ENCODE assay signal across 25 cellular contexts in genomic region chr12:32343496-32343895, GRCh38.
"Had no signal": no experiment of that assay in that cellular context is flagged by ENCODE, and none has a peak within 500 bp of the region (broad histone marks: within the 10 kb centered on the region; RNA-seq: fewer than 3 reads in every experiment).

No MANE protein-coding gene starts in this region.

- H3K36me3 ChIP-seq: transverse colon had no signal

- H3K27ac ChIP-seq: esophagus muscularis mucosa, foreskin keratinocyte, heart right ventricle, spleen, testis, transverse colon had no signal

- H3K4me3 ChIP-seq: esophagus muscularis mucosa, heart right ventricle, lung, spleen, testis, transverse colon had no signal

- H3K36me3 Mint-ChIP-seq: activated naive CD8-positive, alpha-beta T cell treated with anti-CD3 and anti-CD28 coated beads, Interleukin-2, amount 10 ng/mL, durations not matched to agents 7 days and 5 days; natural killer cell had no signal

- H3K4me1 Mint-ChIP-seq: activated naive CD8-positive, alpha-beta T cell treated with anti-CD3 and anti-CD28 coated beads, Interleukin-2, amount 10 ng/mL, durations not matched to agents 7 days and 5 days; natural killer cell had no signal

- H3K4me3 Mint-ChIP-seq: activated CD8-positive, alpha-beta T cell treated with anti-CD3 and anti-CD28 coated beads for 36 hours; activated naive CD4-positive, alpha-beta T cell treated with anti-CD3 and anti-CD28 coated beads for 36 hours; activated naive CD8-positive, alpha-beta T cell treated with anti-CD3 and anti-CD28 coated beads, Interleukin-2, amount 10 ng/mL, durations not matched to agents 7 days and 5 days; dendritic cell treated with granulocyte-macrophage colony-stimulating factor and Interleukin-4, amounts not matched to agents 40 ng/mL and 50 ng/mL, for 4 days; endodermal cell; natural killer cell; T-helper 1 cell treated with Interleukin-12 subunit alpha and Interleukin-12 subunit beta and Interleukin-4 antibody, amounts not matched to agents 30 μg/mL and 1 μg/mL, for 36 hours had no signal

- H3K27me3 Mint-ChIP-seq: activated CD8-positive, alpha-beta T cell treated with anti-CD3 and anti-CD28 coated beads for 36 hours; activated naive CD8-positive, alpha-beta T cell treated with anti-CD3 and anti-CD28 coated beads, Interleukin-2, amount 10 ng/mL, durations not matched to agents 7 days and 5 days; dendritic cell treated with granulocyte-macrophage colony-stimulating factor and Interleukin-4, amounts not matched to agents 40 ng/mL and 50 ng/mL, for 4 days had no signal

- ATAC-seq: activated CD8-positive, alpha-beta T cell treated with anti-CD3 and anti-CD28 coated beads for 36 hours; foreskin keratinocyte; heart right ventricle; left lobe of liver; natural killer cell; right cardiac atrium had no signal

- H3K27me3 ChIP-seq: esophagus muscularis mucosa, foreskin keratinocyte, heart right ventricle, spleen, testis, transverse colon had no signal

- DNase-seq: activated CD4-positive, alpha-beta T cell treated with anti-CD3 and anti-CD28 coated beads, Interleukin-2, amount 50 U/mL, for 1 hour; activated CD8-positive, alpha-beta T cell treated with anti-CD3 and anti-CD28 coated beads for 36 hours; activated effector memory CD4-positive, alpha-beta T cell treated with Interleukin-2 at 50 U/mL for 16 hours; activated naive CD4-positive, alpha-beta T cell treated with anti-CD3 and anti-CD28 coated beads for 36 hours; activated naive CD8-positive, alpha-beta T cell treated with anti-CD3 and anti-CD28 coated beads, Interleukin-2, amount 10 ng/mL, durations not matched to agents 7 days and 5 days; activated T-cell treated with anti-CD3 and anti-CD28 coated beads, Interleukin-2, amount 50 U/mL, for 48 hours; amygdala; central memory CD4-positive, alpha-beta T cell; foreskin keratinocyte; heart right ventricle; natural killer cell; posterior cingulate gyrus; right cardiac atrium; spleen; stimulated activated naive CD4-positive, alpha-beta T cell; T1000; testis; transverse colon had no signal

- H3K9me3 Mint-ChIP-seq: activated CD8-positive, alpha-beta T cell treated with anti-CD3 and anti-CD28 coated beads for 36 hours; activated naive CD4-positive, alpha-beta T cell treated with anti-CD3 and anti-CD28 coated beads for 36 hours; activated naive CD8-positive, alpha-beta T cell treated with anti-CD3 and anti-CD28 coated beads, Interleukin-2, amount 10 ng/mL, durations not matched to agents 7 days and 5 days; dendritic cell treated with granulocyte-macrophage colony-stimulating factor and Interleukin-4, amounts not matched to agents 40 ng/mL and 50 ng/mL, for 4 days; endodermal cell; natural killer cell; T-helper 1 cell treated with Interleukin-12 subunit alpha and Interleukin-12 subunit beta and Interleukin-4 antibody, amounts not matched to agents 30 μg/mL and 1 μg/mL, for 36 hours had no signal

- H3K27ac Mint-ChIP-seq: activated CD8-positive, alpha-beta T cell treated with anti-CD3 and anti-CD28 coated beads for 36 hours; activated naive CD4-positive, alpha-beta T cell treated with anti-CD3 and anti-CD28 coated beads for 36 hours; activated naive CD8-positive, alpha-beta T cell treated with anti-CD3 and anti-CD28 coated beads, Interleukin-2, amount 10 ng/mL, durations not matched to agents 7 days and 5 days; dendritic cell treated with granulocyte-macrophage colony-stimulating factor and Interleukin-4, amounts not matched to agents 40 ng/mL and 50 ng/mL, for 4 days; endodermal cell; natural killer cell; T-helper 1 cell treated with Interleukin-12 subunit alpha and Interleukin-12 subunit beta and Interleukin-4 antibody, amounts not matched to agents 30 μg/mL and 1 μg/mL, for 36 hours had no signal

- H3K4me1 ChIP-seq: esophagus muscularis mucosa, foreskin keratinocyte, heart right ventricle, spleen, testis, transverse colon had no signal

- FAIRE-seq: urothelium cell line had no signal

- H3K9me3 ChIP-seq: esophagus muscularis mucosa, heart right ventricle, spleen, testis, transverse colon had no signal
